Comparison of ENCODE assay signal across 23 cellular contexts in the genomic region with DNA sequence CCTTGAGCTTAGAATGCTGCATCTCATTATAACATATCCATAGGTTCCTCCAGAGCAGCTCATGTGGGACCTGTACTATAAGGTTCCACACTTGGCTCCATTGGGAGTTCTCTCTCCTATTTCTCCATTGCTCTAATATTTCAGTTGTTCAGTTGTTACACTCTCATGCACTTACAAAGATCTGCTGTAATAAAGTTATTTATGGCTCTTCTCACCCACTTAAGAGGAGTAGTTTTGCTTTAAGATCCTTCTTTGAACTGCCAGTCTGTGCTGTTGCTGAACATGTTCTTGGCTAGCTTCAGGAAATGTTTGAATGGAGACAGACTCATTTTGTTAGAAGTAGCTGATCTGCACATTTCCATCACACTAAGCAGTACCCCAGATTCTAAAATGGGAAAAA.
"Had no signal": no experiment of that assay in that cellular context is flagged by ENCODE, and none has a peak within 500 bp of the region (broad histone marks: within the 10 kb centered on the region; RNA-seq: fewer than 3 reads in every experiment).

No MANE protein-coding gene starts in this region.

- H3K36me3 ChIP-seq: brain microvascular endothelial cell, Peyer's patch had no signal

- H3K4me3 Mint-ChIP-seq: activated CD8-positive, alpha-beta memory T cell treated with anti-CD3 and anti-CD28 coated beads, Interleukin-2, amount 10 ng/mL, durations not matched to agents 7 days and 5 days; activated naive CD4-positive, alpha-beta T cell treated with anti-CD3 and anti-CD28 coated beads for 36 hours; activated naive CD8-positive, alpha-beta T cell; activated T-cell treated with anti-CD3 and anti-CD28 coated beads, Interleukin-2, amount 50 U/mL, for 4 hours; T-helper 17 cell; WTC11 had no signal

- H3K4me1 ChIP-seq: Peyer's patch had no signal

- ATAC-seq: activated CD8-positive, alpha-beta memory T cell treated with anti-CD3 and anti-CD28 coated beads, Interleukin-2, amount 10 ng/mL, durations not matched to agents 7 days and 5 days; activated T-cell treated with anti-CD3 and anti-CD28 coated beads, Interleukin-2, amount 50 U/mL, for 4 hours; T-helper 17 cell; WTC11 had no signal

- H3K9me3 ChIP-seq: Peyer's patch had no signal

- H3K27me3 ChIP-seq: brain microvascular endothelial cell, Peyer's patch had no signal

- H3K36me3 Mint-ChIP-seq: activated CD8-positive, alpha-beta memory T cell treated with anti-CD3 and anti-CD28 coated beads, Interleukin-2, amount 10 ng/mL, durations not matched to agents 7 days and 5 days; activated naive CD8-positive, alpha-beta T cell; WTC11 had no signal

- H3K27me3 Mint-ChIP-seq: activated CD8-positive, alpha-beta memory T cell treated with anti-CD3 and anti-CD28 coated beads, Interleukin-2, amount 10 ng/mL, durations not matched to agents 7 days and 5 days; activated naive CD8-positive, alpha-beta T cell; T-helper 17 cell had no signal

- H3K4me3 ChIP-seq: Peyer's patch had no signal

- H3K27ac ChIP-seq: brain microvascular endothelial cell, Peyer's patch, RWPE1 had no signal

- H3K4me1 Mint-ChIP-seq: activated CD8-positive, alpha-beta memory T cell treated with anti-CD3 and anti-CD28 coated beads, Interleukin-2, amount 10 ng/mL, durations not matched to agents 7 days and 5 days; T-helper 17 cell had no signal

- H3K9me3 Mint-ChIP-seq: activated naive CD4-positive, alpha-beta T cell treated with anti-CD3 and anti-CD28 coated beads for 36 hours; activated T-cell treated with anti-CD3 and anti-CD28 coated beads, Interleukin-2, amount 50 U/mL, for 4 hours had no signal

- DNase-seq: activated CD4-positive, alpha-beta T cell treated with anti-CD3 and anti-CD28 coated beads for 48 hours; activated CD4-positive, alpha-beta T cell treated with anti-CD3 and anti-CD28 coated beads, Interleukin-2, amount 50 U/mL, for 48 hours; activated CD4-positive, CD25-positive, alpha-beta regulatory T cell treated with anti-CD3 and anti-CD28 coated beads, Interleukin-2, amount 50 U/mL, for 72 hours; activated CD8-positive, alpha-beta memory T cell treated with anti-CD3 and anti-CD28 coated beads, Interleukin-2, amount 10 ng/mL, durations not matched to agents 7 days and 5 days; activated effector memory CD4-positive, alpha-beta T cell treated with anti-CD3 and anti-CD28 coated beads, Interleukin-2, amount 50 U/mL, for 16 hours; activated naive CD4-positive, alpha-beta T cell treated with anti-CD3 and anti-CD28 coated beads for 36 hours; activated T-cell treated with anti-CD3 and anti-CD28 coated beads, Interleukin-2, amount 50 U/mL, for 4 hours; brain microvascular endothelial cell; KG1; NCI-H1092; NCI-H1417; NCI-H2029; NCI-H2107; NCI-H510A treated with DMSO at 0.1 percent for 48 hours; NCI-H69; NK-92 treated with Interleukin-12 subunit alpha and Interleukin-12 subunit beta, amount 100 ng/mL, for 24 hours; Peyer's patch; SIG-M5; T-helper 17 cell; T-helper 9 cell had no signal

- H3K27ac Mint-ChIP-seq: activated CD8-positive, alpha-beta memory T cell treated with anti-CD3 and anti-CD28 coated beads, Interleukin-2, amount 10 ng/mL, durations not matched to agents 7 days and 5 days; activated naive CD4-positive, alpha-beta T cell treated with anti-CD3 and anti-CD28 coated beads for 36 hours; activated naive CD8-positive, alpha-beta T cell; T-helper 17 cell; WTC11 had no signal
